Comparison of ENCODE assay signal across 10 cellular contexts in genomic region chr6:126140015-126140414, GRCh38.
"Had no signal": no experiment of that assay in that cellular context is flagged by ENCODE, and none has a peak within 500 bp of the region (broad histone marks: within the 10 kb centered on the region; RNA-seq: fewer than 3 reads in every experiment).

No MANE protein-coding gene starts in this region.

- H3K27ac Mint-ChIP-seq: GM23338, H9, HFFc6 had no signal

- H3K4me2 ChIP-seq: GM23338 had no signal

- H3K4me3 ChIP-seq: GM23338, HAP-1 had no signal

- H3K36me3 ChIP-seq: HAP-1 had no signal

- H3K9me3 ChIP-seq: HAP-1 had no signal

- DNase-seq: GOT3, H7, H9, HCEC 1CT, HFFc6 had no signal

- FAIRE-seq: H1, H54 had no signal

- H3K4me3 Mint-ChIP-seq: GM23338, H9, HFFc6 had no signal

- H3K9me3 Mint-ChIP-seq: HFFc6 had no signal

- ATAC-seq: GM23338, HCT116 had no signal

- H2AFZ ChIP-seq: GM23338 had no signal
